ENCODE assay signal across 2 cellular contexts in the genomic region with DNA sequence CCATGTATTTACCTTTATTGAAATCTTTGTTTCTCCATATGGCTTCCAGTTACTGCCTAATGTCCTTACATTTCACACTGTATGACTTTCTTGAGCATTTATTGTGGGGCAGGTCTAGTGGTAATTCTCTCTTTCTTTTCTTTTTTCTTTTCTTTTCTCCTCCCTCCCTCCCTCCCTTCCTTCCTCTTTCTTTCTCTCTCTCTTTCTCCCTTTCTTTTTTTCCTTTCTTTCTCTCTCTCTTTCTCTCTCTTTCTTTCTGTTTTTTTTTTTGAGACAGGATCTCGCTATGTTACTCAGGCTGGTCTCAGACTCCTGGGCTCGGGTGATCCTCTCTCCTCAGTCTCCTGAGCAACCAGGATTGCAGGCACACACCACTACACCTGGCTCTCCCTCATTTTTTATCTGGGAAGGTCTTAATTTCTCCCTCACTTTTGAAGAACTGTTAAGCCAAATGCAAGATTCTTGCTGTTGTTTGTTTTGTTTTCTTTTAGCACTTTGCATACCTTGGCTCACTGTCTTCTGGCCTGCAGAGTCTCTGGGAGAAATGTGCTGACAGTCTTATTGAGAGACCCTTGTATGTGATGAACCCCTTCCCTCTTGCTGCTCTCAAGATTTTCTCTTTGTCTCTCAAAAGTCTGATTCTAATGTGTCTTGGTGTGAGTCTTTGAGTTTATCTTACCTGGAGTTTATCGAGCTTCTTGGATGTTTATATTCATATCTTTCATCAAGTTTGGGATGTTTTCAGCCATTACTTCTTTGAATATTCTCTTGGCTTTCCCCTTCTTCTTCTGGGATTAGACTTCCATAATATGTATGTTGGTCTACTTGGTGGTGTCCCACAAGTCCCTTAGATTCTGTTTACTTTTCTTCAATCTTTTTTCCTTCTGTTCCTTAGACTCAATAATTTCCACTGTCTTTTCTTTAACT.
TF ChIP-seq lines count a peak whose summit lies in the region.

No MANE protein-coding gene starts in this region.

TF ChIP-seq in HCT116, 20 proteins besides CTCF, POLR2A, EP300 and RAD21:
- TF ChIP-seq, protein P1, sequence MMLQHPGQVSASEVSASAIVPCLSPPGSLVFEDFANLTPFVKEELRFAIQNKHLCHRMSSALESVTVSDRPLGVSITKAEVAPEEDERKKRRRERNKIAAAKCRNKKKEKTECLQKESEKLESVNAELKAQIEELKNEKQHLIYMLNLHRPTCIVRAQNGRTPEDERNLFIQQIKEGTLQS (IDR thresholded peaks at IDR 0.05): no peak
- TF ChIP-seq FOSL1 (IDR thresholded peaks at IDR 0.05; ENCODE audit: low read depth) (no peak), EZH2phosphoT487 (IDR thresholded peaks at IDR 0.05; ENCODE audit: borderline replicate concordance) (no peak), CBX3 (IDR thresholded peaks at IDR 0.05; ENCODE audit: low read depth) (peak; percentile 43; the same call in 1 of the 2 replicates), ZFX (IDR thresholded peaks at IDR 0.05) (no peak), POLR2AphosphoS5 (IDR thresholded peaks at IDR 0.05; ENCODE audit: low read depth, low read length) (no peak), SRF (IDR thresholded peaks at IDR 0.05; ENCODE audit: low read depth) (no peak)
- TF ChIP-seq, protein P2, sequence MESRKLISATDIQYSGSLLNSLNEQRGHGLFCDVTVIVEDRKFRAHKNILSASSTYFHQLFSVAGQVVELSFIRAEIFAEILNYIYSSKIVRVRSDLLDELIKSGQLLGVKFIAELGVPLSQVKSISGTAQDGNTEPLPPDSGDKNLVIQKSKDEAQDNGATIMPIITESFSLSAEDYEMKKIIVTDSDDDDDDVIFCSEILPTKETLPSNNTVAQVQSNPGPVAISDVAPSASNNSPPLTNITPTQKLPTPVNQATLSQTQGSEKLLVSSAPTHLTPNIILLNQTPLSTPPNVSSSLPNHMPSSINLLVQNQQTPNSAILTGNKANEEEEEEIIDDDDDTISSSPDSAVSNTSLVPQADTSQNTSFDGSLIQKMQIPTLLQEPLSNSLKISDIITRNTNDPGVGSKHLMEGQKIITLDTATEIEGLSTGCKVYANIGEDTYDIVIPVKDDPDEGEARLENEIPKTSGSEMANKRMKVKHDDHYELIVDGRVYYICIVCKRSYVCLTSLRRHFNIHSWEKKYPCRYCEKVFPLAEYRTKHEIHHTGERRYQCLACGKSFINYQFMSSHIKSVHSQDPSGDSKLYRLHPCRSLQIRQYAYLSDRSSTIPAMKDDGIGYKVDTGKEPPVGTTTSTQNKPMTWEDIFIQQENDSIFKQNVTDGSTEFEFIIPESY (IDR thresholded peaks at IDR 0.05; ENCODE audit: extremely low read depth, insufficient replicate concordance, low read length): no peak

TF ChIP-seq in HEK293, 187 proteins besides CTCF, POLR2A, EP300 and RAD21 (continues in another document):
- TF ChIP-seq TRIM28 (IDR thresholded peaks at IDR 0.05; ENCODE audit: borderline replicate concordance, low read length) (peak; percentile 93), ZNF341 (tag by site-specific recombination; IDR thresholded peaks at IDR 0.05; ENCODE audit: low read depth) (no peak), ZNF239 (tag by site-specific recombination; IDR thresholded peaks at IDR 0.05) (no peak), RBAK (tag by site-specific recombination; IDR thresholded peaks at IDR 0.05) (no peak), ZNF521 (tag by site-specific recombination; IDR thresholded peaks at IDR 0.05) (no peak), FEZF1 (tag by site-specific recombination; IDR thresholded peaks at IDR 0.05) (no peak), ZNF558 (tag by site-specific recombination; IDR thresholded peaks at IDR 0.05) (peak; percentile 98), TCF7L2 (IDR thresholded peaks at IDR 0.05; ENCODE audit: borderline replicate concordance, low read depth, low read length) (no peak), ZNF112 (tag by site-specific recombination; IDR thresholded peaks at IDR 0.05) (no peak), ZNF132 (tag by site-specific recombination; IDR thresholded peaks at IDR 0.05; ENCODE audit: borderline replicate concordance) (no peak), KLF8 (tag by site-specific recombination; IDR thresholded peaks at IDR 0.05) (no peak), ZNF514 (tag by site-specific recombination; IDR thresholded peaks at IDR 0.05) (no peak), REPIN1 (tag by site-specific recombination; IDR thresholded peaks at IDR 0.05; ENCODE audit: low read depth) (no peak), ZNF76 (tag by site-specific recombination; IDR thresholded peaks at IDR 0.05; ENCODE audit: borderline replicate concordance, low read depth) (no peak), ZNF529 (tag by site-specific recombination; IDR thresholded peaks at IDR 0.05; ENCODE audit: insufficient replicate concordance) (no peak), ZNF664 (tag by site-specific recombination; IDR thresholded peaks at IDR 0.05) (no peak), ZNF791 (tag by site-specific recombination; IDR thresholded peaks at IDR 0.05) (peak; percentile 100), YY2 (tag by site-specific recombination; IDR thresholded peaks at IDR 0.05) (no peak), ZNF548 (tag by site-specific recombination; IDR thresholded peaks at IDR 0.05) (no peak), PRDM1 (tag by site-specific recombination; IDR thresholded peaks at IDR 0.05) (peak; percentile 71), KLF9 (tag by site-specific recombination; IDR thresholded peaks at IDR 0.05; ENCODE audit: low read depth) (no peak), ZNF585B (tag by site-specific recombination; IDR thresholded peaks at IDR 0.05) (no peak), ZNF202 (tag by site-specific recombination; IDR thresholded peaks at IDR 0.05; ENCODE audit: borderline replicate concordance) (no peak), ZFP37 (tag by site-specific recombination; IDR thresholded peaks at IDR 0.05) (no peak), ZNF354C (tag by site-specific recombination; IDR thresholded peaks at IDR 0.05; ENCODE audit: borderline replicate concordance, low read depth) (no peak), ZNF174 (tag by site-specific recombination; IDR thresholded peaks at IDR 0.05) (no peak), SP2 (tag by site-specific recombination; IDR thresholded peaks at IDR 0.05) (no peak), ZNF549 (tag by site-specific recombination; IDR thresholded peaks at IDR 0.05) (no peak), ZFP3 (tag by site-specific recombination; IDR thresholded peaks at IDR 0.05; ENCODE audit: low read depth) (no peak), ZNF830 (tag by site-specific recombination; IDR thresholded peaks at IDR 0.05; ENCODE audit: low read depth) (no peak), BCL11A (tag by site-specific recombination; IDR thresholded peaks at IDR 0.05; ENCODE audit: low read depth) (no peak), SETDB1 (IDR thresholded peaks at IDR 0.05; ENCODE audit: insufficient read length, low read length) (peak; percentile 88), BCL11B (tag by site-specific recombination; IDR thresholded peaks at IDR 0.05; ENCODE audit: low read depth) (no peak)
- TF ChIP-seq, protein P3, sequence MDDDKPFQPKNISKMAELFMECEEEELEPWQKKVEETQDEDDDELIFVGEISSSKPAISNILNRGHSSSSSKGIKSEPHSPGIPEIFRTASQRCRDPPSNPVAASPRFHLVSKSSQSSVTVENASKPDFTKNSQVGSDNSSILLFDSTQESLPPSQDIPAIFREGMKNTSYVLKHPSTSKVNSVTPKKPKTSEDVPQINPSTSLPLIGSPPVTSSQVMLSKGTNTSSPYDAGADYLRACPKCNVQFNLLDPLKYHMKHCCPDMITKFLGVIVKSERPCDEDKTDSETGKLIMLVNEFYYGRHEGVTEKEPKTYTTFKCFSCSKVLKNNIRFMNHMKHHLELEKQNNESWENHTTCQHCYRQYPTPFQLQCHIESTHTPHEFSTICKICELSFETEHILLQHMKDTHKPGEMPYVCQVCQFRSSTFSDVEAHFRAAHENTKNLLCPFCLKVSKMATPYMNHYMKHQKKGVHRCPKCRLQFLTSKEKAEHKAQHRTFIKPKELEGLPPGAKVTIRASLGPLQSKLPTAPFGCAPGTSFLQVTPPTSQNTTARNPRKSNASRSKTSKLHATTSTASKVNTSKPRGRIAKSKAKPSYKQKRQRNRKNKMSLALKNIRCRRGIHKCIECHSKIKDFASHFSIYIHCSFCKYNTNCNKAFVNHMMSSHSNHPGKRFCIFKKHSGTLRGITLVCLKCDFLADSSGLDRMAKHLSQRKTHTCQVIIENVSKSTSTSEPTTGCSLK (tag by site-specific recombination; IDR thresholded peaks at IDR 0.05): no peak
- TF ChIP-seq, protein P4, sequence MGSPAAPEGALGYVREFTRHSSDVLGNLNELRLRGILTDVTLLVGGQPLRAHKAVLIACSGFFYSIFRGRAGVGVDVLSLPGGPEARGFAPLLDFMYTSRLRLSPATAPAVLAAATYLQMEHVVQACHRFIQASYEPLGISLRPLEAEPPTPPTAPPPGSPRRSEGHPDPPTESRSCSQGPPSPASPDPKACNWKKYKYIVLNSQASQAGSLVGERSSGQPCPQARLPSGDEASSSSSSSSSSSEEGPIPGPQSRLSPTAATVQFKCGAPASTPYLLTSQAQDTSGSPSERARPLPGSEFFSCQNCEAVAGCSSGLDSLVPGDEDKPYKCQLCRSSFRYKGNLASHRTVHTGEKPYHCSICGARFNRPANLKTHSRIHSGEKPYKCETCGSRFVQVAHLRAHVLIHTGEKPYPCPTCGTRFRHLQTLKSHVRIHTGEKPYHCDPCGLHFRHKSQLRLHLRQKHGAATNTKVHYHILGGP (tag by site-specific recombination; IDR thresholded peaks at IDR 0.05): no peak
- TF ChIP-seq, protein P5, sequence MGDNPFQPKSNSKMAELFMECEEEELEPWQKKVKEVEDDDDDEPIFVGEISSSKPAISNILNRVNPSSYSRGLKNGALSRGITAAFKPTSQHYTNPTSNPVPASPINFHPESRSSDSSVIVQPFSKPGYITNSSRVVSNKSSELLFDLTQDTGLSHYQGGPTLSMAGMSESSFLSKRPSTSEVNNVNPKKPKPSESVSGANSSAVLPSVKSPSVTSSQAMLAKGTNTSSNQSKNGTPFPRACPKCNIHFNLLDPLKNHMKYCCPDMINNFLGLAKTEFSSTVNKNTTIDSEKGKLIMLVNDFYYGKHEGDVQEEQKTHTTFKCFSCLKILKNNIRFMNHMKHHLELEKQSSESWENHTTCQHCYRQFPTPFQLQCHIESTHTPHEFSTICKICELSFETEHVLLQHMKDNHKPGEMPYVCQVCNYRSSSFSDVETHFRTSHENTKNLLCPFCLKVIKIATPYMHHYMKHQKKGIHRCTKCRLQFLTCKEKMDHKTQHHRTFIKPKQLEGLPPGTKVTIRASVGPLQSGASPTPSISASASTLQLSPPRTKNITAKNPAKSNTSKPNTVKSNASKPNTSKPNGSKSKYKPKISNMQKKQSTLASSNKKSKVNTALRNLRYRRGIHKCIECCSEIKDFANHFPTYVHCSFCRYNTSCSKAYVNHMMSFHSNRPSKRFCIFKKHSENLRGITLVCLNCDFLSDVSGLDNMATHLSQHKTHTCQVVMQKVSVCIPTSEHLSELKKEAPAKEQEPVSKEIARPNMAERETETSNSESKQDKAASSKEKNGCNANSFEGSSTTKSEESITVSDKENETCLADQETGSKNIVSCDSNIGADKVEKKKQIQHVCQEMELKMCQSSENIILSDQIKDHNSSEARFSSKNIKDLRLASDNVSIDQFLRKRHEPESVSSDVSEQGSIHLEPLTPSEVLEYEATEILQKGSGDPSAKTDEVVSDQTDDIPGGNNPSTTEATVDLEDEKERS (tag by site-specific recombination; IDR thresholded peaks at IDR 0.05): no peak
- TF ChIP-seq, protein P6, sequence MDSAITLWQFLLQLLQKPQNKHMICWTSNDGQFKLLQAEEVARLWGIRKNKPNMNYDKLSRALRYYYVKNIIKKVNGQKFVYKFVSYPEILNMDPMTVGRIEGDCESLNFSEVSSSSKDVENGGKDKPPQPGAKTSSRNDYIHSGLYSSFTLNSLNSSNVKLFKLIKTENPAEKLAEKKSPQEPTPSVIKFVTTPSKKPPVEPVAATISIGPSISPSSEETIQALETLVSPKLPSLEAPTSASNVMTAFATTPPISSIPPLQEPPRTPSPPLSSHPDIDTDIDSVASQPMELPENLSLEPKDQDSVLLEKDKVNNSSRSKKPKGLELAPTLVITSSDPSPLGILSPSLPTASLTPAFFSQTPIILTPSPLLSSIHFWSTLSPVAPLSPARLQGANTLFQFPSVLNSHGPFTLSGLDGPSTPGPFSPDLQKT (IDR thresholded peaks at IDR 0.05; ENCODE audit: borderline replicate concordance, low read depth, low read length): no peak
- TF ChIP-seq, protein P7, sequence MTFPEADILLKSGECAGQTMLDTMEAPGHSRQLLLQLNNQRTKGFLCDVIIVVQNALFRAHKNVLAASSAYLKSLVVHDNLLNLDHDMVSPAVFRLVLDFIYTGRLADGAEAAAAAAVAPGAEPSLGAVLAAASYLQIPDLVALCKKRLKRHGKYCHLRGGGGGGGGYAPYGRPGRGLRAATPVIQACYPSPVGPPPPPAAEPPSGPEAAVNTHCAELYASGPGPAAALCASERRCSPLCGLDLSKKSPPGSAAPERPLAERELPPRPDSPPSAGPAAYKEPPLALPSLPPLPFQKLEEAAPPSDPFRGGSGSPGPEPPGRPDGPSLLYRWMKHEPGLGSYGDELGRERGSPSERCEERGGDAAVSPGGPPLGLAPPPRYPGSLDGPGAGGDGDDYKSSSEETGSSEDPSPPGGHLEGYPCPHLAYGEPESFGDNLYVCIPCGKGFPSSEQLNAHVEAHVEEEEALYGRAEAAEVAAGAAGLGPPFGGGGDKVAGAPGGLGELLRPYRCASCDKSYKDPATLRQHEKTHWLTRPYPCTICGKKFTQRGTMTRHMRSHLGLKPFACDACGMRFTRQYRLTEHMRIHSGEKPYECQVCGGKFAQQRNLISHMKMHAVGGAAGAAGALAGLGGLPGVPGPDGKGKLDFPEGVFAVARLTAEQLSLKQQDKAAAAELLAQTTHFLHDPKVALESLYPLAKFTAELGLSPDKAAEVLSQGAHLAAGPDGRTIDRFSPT (tag by site-specific recombination; IDR thresholded peaks at IDR 0.05): no peak
- TF ChIP-seq, protein P8, sequence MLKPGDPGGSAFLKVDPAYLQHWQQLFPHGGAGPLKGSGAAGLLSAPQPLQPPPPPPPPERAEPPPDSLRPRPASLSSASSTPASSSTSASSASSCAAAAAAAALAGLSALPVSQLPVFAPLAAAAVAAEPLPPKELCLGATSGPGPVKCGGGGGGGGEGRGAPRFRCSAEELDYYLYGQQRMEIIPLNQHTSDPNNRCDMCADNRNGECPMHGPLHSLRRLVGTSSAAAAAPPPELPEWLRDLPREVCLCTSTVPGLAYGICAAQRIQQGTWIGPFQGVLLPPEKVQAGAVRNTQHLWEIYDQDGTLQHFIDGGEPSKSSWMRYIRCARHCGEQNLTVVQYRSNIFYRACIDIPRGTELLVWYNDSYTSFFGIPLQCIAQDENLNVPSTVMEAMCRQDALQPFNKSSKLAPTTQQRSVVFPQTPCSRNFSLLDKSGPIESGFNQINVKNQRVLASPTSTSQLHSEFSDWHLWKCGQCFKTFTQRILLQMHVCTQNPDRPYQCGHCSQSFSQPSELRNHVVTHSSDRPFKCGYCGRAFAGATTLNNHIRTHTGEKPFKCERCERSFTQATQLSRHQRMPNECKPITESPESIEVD (tag by site-specific recombination; IDR thresholded peaks at IDR 0.05): no peak
- TF ChIP-seq, protein P9, sequence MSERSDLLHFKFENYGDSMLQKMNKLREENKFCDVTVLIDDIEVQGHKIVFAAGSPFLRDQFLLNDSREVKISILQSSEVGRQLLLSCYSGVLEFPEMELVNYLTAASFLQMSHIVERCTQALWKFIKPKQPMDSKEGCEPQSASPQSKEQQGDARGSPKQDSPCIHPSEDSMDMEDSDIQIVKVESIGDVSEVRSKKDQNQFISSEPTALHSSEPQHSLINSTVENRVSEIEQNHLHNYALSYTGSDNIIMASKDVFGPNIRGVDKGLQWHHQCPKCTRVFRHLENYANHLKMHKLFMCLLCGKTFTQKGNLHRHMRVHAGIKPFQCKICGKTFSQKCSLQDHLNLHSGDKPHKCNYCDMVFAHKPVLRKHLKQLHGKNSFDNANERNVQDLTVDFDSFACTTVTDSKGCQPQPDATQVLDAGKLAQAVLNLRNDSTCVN (tag by site-specific recombination; optimal IDR thresholded peaks at IDR 0.05): no peak
